8 cellular contexts compared by ENCODE assay signal in genomic region chr14:61598980-61599379, GRCh38.
A peak's percentile ranks its signal among the peaks of the same experiment; 100 is the strongest.
DNase-seq lines count a peak whose midpoint lies in the region; ATAC-seq lines count a peak whose summit lies in the region.

No MANE protein-coding gene starts in this region.

- peaks cover 45% of the 10 kb centered on the region for H3K4me1 Mint-ChIP-seq in activated naive CD8-positive, alpha-beta T cell treated with anti-CD3 and anti-CD28 coated beads, Interleukin-2, amount 10 ng/mL, durations not matched to agents 7 days and 5 days
- peaks cover 24 to 29% (median 24%) of the 10 kb centered on the region in 3 donors for H3K4me1 Mint-ChIP-seq in naive B cell

- ATAC-seq in GM18498 (IDR thresholded peaks at IDR 0.05; ENCODE audit: unreplicated experiment) (peak; percentile 49), HG03108 (IDR thresholded peaks at IDR 0.05; ENCODE audit: unreplicated experiment) (peak; percentile 48), naive B cell (ENCODE audit: low read depth in 2 of 2) (peak; percentile 33 to 48), GM21526 (IDR thresholded peaks at IDR 0.05; ENCODE audit: low FRiP score, unreplicated experiment) (no peak), HG03439 (IDR thresholded peaks at IDR 0.05; ENCODE audit: unreplicated experiment) (no peak)
- peak; percentile 88 for ATAC-seq in activated naive CD8-positive, alpha-beta T cell treated with anti-CD3 and anti-CD28 coated beads, Interleukin-2, amount 10 ng/mL, durations not matched to agents 7 days and 5 days (ENCODE audit: low read depth)

- peak overlapping the region; percentile 67 for H3K27ac Mint-ChIP-seq in activated naive CD8-positive, alpha-beta T cell treated with anti-CD3 and anti-CD28 coated beads, Interleukin-2, amount 10 ng/mL, durations not matched to agents 7 days and 5 days
- peak overlapping the region in 3 of 6 donors; percentile 27 to 59 (median 33) for H3K27ac Mint-ChIP-seq in naive B cell

- DNase-seq in activated naive CD8-positive, alpha-beta T cell treated with anti-CD3 and anti-CD28 coated beads, Interleukin-2, amount 10 ng/mL, durations not matched to agents 7 days and 5 days, result no peak
- no peak for DNase-seq in naive B cell
- no peak for DNase-seq in dedifferentiated amniotic fluid mesenchymal stem cell (ENCODE audit: extremely low spot score)
- no peak for DNase-seq in stimulated activated CD8-positive, alpha-beta memory T cell treated with anti-CD3 and anti-CD28 coated beads, Interleukin-4, amount 100 ng/mL, for 48 hours

- no peaks in the 10 kb centered on the region for H3K27me3 Mint-ChIP-seq in activated naive CD8-positive, alpha-beta T cell treated with anti-CD3 and anti-CD28 coated beads, Interleukin-2, amount 10 ng/mL, durations not matched to agents 7 days and 5 days
- no peaks in the 10 kb centered on the region for H3K27me3 Mint-ChIP-seq in naive B cell

- peaks cover 7% of the 10 kb centered on the region for H3K36me3 Mint-ChIP-seq in activated naive CD8-positive, alpha-beta T cell treated with anti-CD3 and anti-CD28 coated beads, Interleukin-2, amount 10 ng/mL, durations not matched to agents 7 days and 5 days
- H3K36me3 Mint-ChIP-seq in naive B cell, result no peaks in the 10 kb centered on the region

- POLR2A ChIA-PET in activated naive CD8-positive, alpha-beta T cell treated with anti-CD3 and anti-CD28 coated beads, Interleukin-2, amount 10 ng/mL, durations not matched to agents 7 days and 5 days (lab: Charles Lee), result interaction anchor here (0.5 to 1.4 kb wide), 3 partner anchors 21 to 239 kb away, joined by 3 to 7 read pairs (median 4); partner anchors contain the start of gene HIF1A

- H3K4me3 Mint-ChIP-seq in activated naive CD8-positive, alpha-beta T cell treated with anti-CD3 and anti-CD28 coated beads, Interleukin-2, amount 10 ng/mL, durations not matched to agents 7 days and 5 days, result peak overlapping the region; percentile 45
- H3K4me3 Mint-ChIP-seq in naive B cell, result peak overlapping the region in 2 of 8 donors; percentile 12 to 59

- peaks cover 2% of the 10 kb centered on the region for H3K9me3 Mint-ChIP-seq in activated naive CD8-positive, alpha-beta T cell treated with anti-CD3 and anti-CD28 coated beads, Interleukin-2, amount 10 ng/mL, durations not matched to agents 7 days and 5 days
- no peaks in the 10 kb centered on the region for H3K9me3 Mint-ChIP-seq in naive B cell

Comparison
In these comparisons a context has a peak if more than half of its experiments do, and no peak if none do; other contexts are left out.
1. ATAC-seq: peak in GM18498 (single experiment), HG03108 (single experiment), activated naive CD8-positive, alpha-beta T cell treated with anti-CD3 and anti-CD28 coated beads, Interleukin-2, amount 10 ng/mL, durations not matched to agents 7 days and 5 days (single experiment) and naive B cell (2 of 2); none in GM21526 (single experiment) and HG03439 (single experiment).